ENCODE assay signal across 19 cellular contexts in genomic region chr9:124214596-124215550, GRCh38. TPM values are rescaled to one million over a fixed set of nuclear protein-coding genes. Genes with fewer than 3 reads are reported as not detected.
A peak's percentile ranks its signal among the peaks of the same experiment; 100 is the strongest.
DNase-seq lines count a peak whose midpoint lies in the region; ATAC-seq and TF ChIP-seq lines count a peak whose summit lies in the region.
"Had no signal": no experiment of that assay in that cellular context is flagged by ENCODE, and none has a peak within 500 bp of the region (broad histone marks: within the 10 kb centered on the region; RNA-seq: fewer than 3 reads in every experiment).

No MANE protein-coding gene starts in this region.

- H3K36me3 ChIP-seq in CD4-positive, CD25-positive, alpha-beta regulatory T cell (ENCODE audit: control insufficient read depth, insufficient read depth, low read length): no peaks in the 10 kb centered on the region
- H3K36me3 ChIP-seq in OCI-LY7 (ENCODE audit: insufficient read depth, low read length): no peaks in the 10 kb centered on the region
- no peaks in the 10 kb centered on the region for H3K36me3 ChIP-seq in neuronal stem cell (replicated peaks in 1 of 2; ENCODE audit: control insufficient read depth in 2 of 2, insufficient read depth in 2 of 2, low read length in 2 of 2)
- no peaks in the 10 kb centered on the region for H3K36me3 ChIP-seq in WERI-Rb-1
- H3K36me3 ChIP-seq: BE2C, tibial artery had no signal

- no CpG with 5 or more reads among the region's 13 CpGs for WGBS in neuronal stem cell (ENCODE audit: extremely low coverage in 2 of 2, insufficient read length in 2 of 2, insufficient replicate concordance in 1 of 2), 2 donors

- H2BK15ac ChIP-seq in neuronal stem cell (ENCODE audit: low read length): peak overlapping the region; percentile 64

- H3K4me3 ChIP-seq in CD4-positive, CD25-positive, alpha-beta regulatory T cell (ENCODE audit: low read depth, low read length): no peak overlapping the region
- H3K4me3 ChIP-seq in OCI-LY7 (ENCODE audit: low read depth, low read length, poor library complexity, severe bottlenecking) (no peak overlapping the region), neuronal stem cell (ENCODE audit: low read length in 2 of 2) (no peak overlapping the region), WERI-Rb-1 (ENCODE audit: low read depth, low read length) (no peak overlapping the region)
- H3K4me3 ChIP-seq: tibial artery had no signal

- no peak overlapping the region for H2BK5ac ChIP-seq in neuronal stem cell (ENCODE audit: low read length)

- H3K27me3 ChIP-seq in CD4-positive, CD25-positive, alpha-beta regulatory T cell (ENCODE audit: control insufficient read depth, insufficient read depth, low read length): no peaks in the 10 kb centered on the region
- H3K27me3 ChIP-seq in neuronal stem cell (ENCODE audit: control insufficient read depth in 3 of 3, insufficient read depth in 3 of 3, low read depth in 1 of 3, low read length in 3 of 3): no peaks in the 10 kb centered on the region
- no peaks in the 10 kb centered on the region for H3K27me3 ChIP-seq in WERI-Rb-1 (ENCODE audit: insufficient read depth, low read depth, severe bottlenecking)
- H3K27me3 ChIP-seq: BE2C, tibial artery had no signal

- no peak for ATAC-seq in CD4-positive, CD25-positive, alpha-beta regulatory T cell (ENCODE audit: low read depth in 2 of 2)
- no peak for ATAC-seq in central memory CD8-positive, alpha-beta T cell (replicated peaks; ENCODE audit: extremely low read depth, poor library complexity, severe bottlenecking)

- no peak overlapping the region for H2BK120ac ChIP-seq in neuronal stem cell (ENCODE audit: low read depth, low read length)

- peaks cover 0 to 2% (median 0%) of the 10 kb centered on the region in 7 donors for H3K9me3 Mint-ChIP-seq in CD4-positive, CD25-positive, alpha-beta regulatory T cell
- no peaks in the 10 kb centered on the region for H3K9me3 Mint-ChIP-seq in central memory CD8-positive, alpha-beta T cell
- H3K9me3 Mint-ChIP-seq: activated naive CD8-positive, alpha-beta T cell treated with anti-CD3 and anti-CD28 coated beads for 36 hours had no signal

- H3K4me3 Mint-ChIP-seq in CD4-positive, CD25-positive, alpha-beta regulatory T cell: peak overlapping the region in 1 of 4 donors; percentile 49
- peak overlapping the region; percentile 6 for H3K4me3 Mint-ChIP-seq in central memory CD8-positive, alpha-beta T cell
- H3K4me3 Mint-ChIP-seq: activated naive CD8-positive, alpha-beta T cell treated with anti-CD3 and anti-CD28 coated beads for 36 hours had no signal

- peaks cover 0 to 56% (median 28%) of the 10 kb centered on the region in 4 donors for H3K4me1 Mint-ChIP-seq in CD4-positive, CD25-positive, alpha-beta regulatory T cell
- H3K4me1 Mint-ChIP-seq in central memory CD8-positive, alpha-beta T cell: peaks cover 63% of the 10 kb centered on the region

- no peak for DNase-seq in CD4-positive, CD25-positive, alpha-beta regulatory T cell
- DNase-seq in OCI-LY7 (ENCODE audit: low spot score) (no peak), neuronal stem cell (ENCODE audit: low spot score) (no peak), WERI-Rb-1 (no peak), NCI-H1105 treated with DMSO at 0.1 percent for 48 hours (lab: John Stamatoyannopoulos, UW) (no peak), superior temporal gyrus (ENCODE audit: extremely low spot score) (no peak), inferior parietal cortex (ENCODE audit: extremely low spot score) (no peak)
- DNase-seq in central memory CD8-positive, alpha-beta T cell (ENCODE audit: low spot score in 2 of 2): no peak
- DNase-seq: activated naive CD8-positive, alpha-beta T cell treated with anti-CD3 and anti-CD28 coated beads for 36 hours; BE2C; DMS79; effector memory CD4-positive, alpha-beta T cell; kidney glomerular epithelial cell; NCI-H1092 treated with DMSO at 0.1 percent for 48 hours; NCI-H2171; NCI-H774; occipital lobe; stimulated activated CD4-positive, alpha-beta T cell treated with anti-CD3 and anti-CD28 coated beads, Interleukin-2, amount 100 ng/mL, for 48 hours had no signal

- no peaks in the 10 kb centered on the region for H3K9me3 ChIP-seq in CD4-positive, CD25-positive, alpha-beta regulatory T cell (ENCODE audit: control insufficient read depth in 2 of 2, low read length in 2 of 2)
- H3K9me3 ChIP-seq in OCI-LY7 (ENCODE audit: low read length) (no peaks in the 10 kb centered on the region), neuronal stem cell (replicated peaks in 1 of 2; ENCODE audit: control insufficient read depth in 2 of 2, insufficient read depth in 1 of 2, low read depth in 1 of 2, low read length in 2 of 2) (no peaks in the 10 kb centered on the region), WERI-Rb-1 (ENCODE audit: severe bottlenecking) (no peaks in the 10 kb centered on the region)
- H3K9me3 ChIP-seq: BE2C, tibial artery had no signal

- POLR2A ChIA-PET in OCI-LY7 (lab: Charles Lee): no interaction called here

- H3K4ac ChIP-seq in neuronal stem cell (ENCODE audit: low read length): no peak overlapping the region

- H3K79me2 ChIP-seq in OCI-LY7 (ENCODE audit: insufficient read depth, low read depth, low read length): no peaks in the 10 kb centered on the region

- no peak for TF ChIP-seq CTCF in OCI-LY7 (conservative IDR thresholded peaks at IDR 0.05; ENCODE audit: low read length)
- no peak for TF ChIP-seq CTCF in WERI-Rb-1 (IDR thresholded peaks at IDR 0.05; ENCODE audit: low read depth, low read length)

- H3K9ac ChIP-seq in neuronal stem cell (ENCODE audit: low read depth, low read length, poor library complexity): no peak overlapping the region

- H3K79me1 ChIP-seq in neuronal stem cell (ENCODE audit: low read depth, low read length): no peaks in the 10 kb centered on the region

- H3K36me3 Mint-ChIP-seq in CD4-positive, CD25-positive, alpha-beta regulatory T cell: no peaks in the 10 kb centered on the region
- H3K36me3 Mint-ChIP-seq in central memory CD8-positive, alpha-beta T cell (ENCODE audit: insufficient read depth): peaks cover 6% of the 10 kb centered on the region
- H3K36me3 Mint-ChIP-seq: activated naive CD8-positive, alpha-beta T cell treated with anti-CD3 and anti-CD28 coated beads for 36 hours had no signal

- no peaks in the 10 kb centered on the region for H4K20me1 ChIP-seq in OCI-LY7 (ENCODE audit: insufficient read depth, low read length)

- CTCF ChIA-PET in OCI-LY7 (lab: Charles Lee; ENCODE audit: unreplicated experiment): no interaction called here

- no peak overlapping the region for H3K27ac ChIP-seq in CD4-positive, CD25-positive, alpha-beta regulatory T cell (ENCODE audit: insufficient read depth, low read length, poor library complexity, severe bottlenecking)
- no peak overlapping the region for H3K27ac ChIP-seq in OCI-LY7 (ENCODE audit: low read depth, low read length, poor library complexity, severe bottlenecking)
- no peak overlapping the region for H3K27ac ChIP-seq in neuronal stem cell (replicated peaks; ENCODE audit: low read length)
- no peak overlapping the region for H3K27ac ChIP-seq in WERI-Rb-1
- H3K27ac ChIP-seq: tibial artery had no signal

- no peak overlapping the region for H4K8ac ChIP-seq in neuronal stem cell (ENCODE audit: low read depth, low read length)

- no TSS peak for BruUV-seq in OCI-LY7 (replicated peaks; lab: Mats Ljungman, UMichigan)

- intact Hi-C loops in OCI-LY7 (cut with micrococcal nuclease; ENCODE audit: unreplicated experiment): no loop called here

- H4K91ac ChIP-seq in neuronal stem cell (ENCODE audit: low read depth, low read length, poor library complexity): no peak overlapping the region

- no peak overlapping the region for H3K23ac ChIP-seq in neuronal stem cell (ENCODE audit: low read depth, low read length, poor library complexity)

- peak overlapping the region; percentile 41 for H2BK12ac ChIP-seq in neuronal stem cell (ENCODE audit: low read length)

- H2AFZ ChIP-seq in OCI-LY7 (ENCODE audit: low read length): peak overlapping the region; percentile 70
- no peak overlapping the region for H2AFZ ChIP-seq in neuronal stem cell (ENCODE audit: low read length)

- no peaks in the 10 kb centered on the region for H3K9me2 ChIP-seq in OCI-LY7 (ENCODE audit: insufficient read depth, low read length)

- peak overlapping the region; percentile 35 for H3K4me2 ChIP-seq in OCI-LY7 (ENCODE audit: low read length)
- H3K4me2 ChIP-seq in neuronal stem cell (ENCODE audit: insufficient read depth, low read length, poor library complexity, severe bottlenecking): no peak overlapping the region

- no peak overlapping the region for H3K14ac ChIP-seq in neuronal stem cell (ENCODE audit: low read length)

- peak overlapping the region; percentile 46 for H3K18ac ChIP-seq in neuronal stem cell (ENCODE audit: low read length)

- peaks cover 51% of the 10 kb centered on the region for H3K4me1 ChIP-seq in CD4-positive, CD25-positive, alpha-beta regulatory T cell (ENCODE audit: control insufficient read depth, insufficient read depth, low read length, poor library complexity, severe bottlenecking)
- H3K4me1 ChIP-seq in OCI-LY7 (ENCODE audit: insufficient read depth, low read length, poor library complexity, severe bottlenecking) (peaks cover 74% of the 10 kb centered on the region), neuronal stem cell (ENCODE audit: control insufficient read depth in 2 of 2, insufficient read depth in 1 of 2, low read depth in 1 of 2, low read length in 2 of 2) (peaks cover 0 to 9% of the 10 kb centered on the region in 2 donors)
- H3K4me1 ChIP-seq: BE2C, tibial artery had no signal

- H2AK5ac ChIP-seq in neuronal stem cell (ENCODE audit: low read depth, low read length): peak overlapping the region; percentile 86

- H3K27ac Mint-ChIP-seq in CD4-positive, CD25-positive, alpha-beta regulatory T cell: peak overlapping the region in 2 of 3 donors; percentile 11 to 76
- no peak overlapping the region for H3K27ac Mint-ChIP-seq in central memory CD8-positive, alpha-beta T cell (ENCODE audit: low read depth)
- H3K27ac Mint-ChIP-seq: activated naive CD8-positive, alpha-beta T cell treated with anti-CD3 and anti-CD28 coated beads for 36 hours had no signal

- no peaks in the 10 kb centered on the region for H3K27me3 Mint-ChIP-seq in CD4-positive, CD25-positive, alpha-beta regulatory T cell
- H3K27me3 Mint-ChIP-seq in central memory CD8-positive, alpha-beta T cell: no peaks in the 10 kb centered on the region

RNA-seq across cellular contexts. Expression of gene NEK6, which starts 42.9 kb away (rescaled TPM):
- total RNA-seq in CD4-positive, CD25-positive, alpha-beta regulatory T cell: 17.0 TPM
- 1 to 10 TPM; 3.5 to 6.6 (median 3.7) TPM for polyA plus RNA-seq in CD4-positive, CD25-positive, alpha-beta regulatory T cell
- 4.4 and 5.6 TPM in 2 replicates for total RNA-seq in OCI-LY7 (2014; rRNA removed; shearing (Covaris generic))
- total RNA-seq in OCI-LY7 (2022): 12.1 and 16.4 TPM in 2 replicates
- polyA plus RNA-seq in neuronal stem cell (2013, experiment 1 of 2): 43.4 TPM
- 43.4 TPM for polyA plus RNA-seq in neuronal stem cell (2013, experiment 2 of 2)
